ENCODE assay signal across 1 cellular context in genomic region chr16:57185446-57185944, GRCh38.
TF ChIP-seq lines count a peak whose summit lies in the region.

No MANE protein-coding gene starts in this region.

TF ChIP-seq in HepG2, 621 proteins besides CTCF, POLR2A, EP300 and RAD21 (continued from another document and continues in another):
- TF ChIP-seq ZBTB44 (CRISPR knock-in tag; IDR thresholded peaks at IDR 0.05) (0 out of 2 replicates have a peak, but pooled peaks have one; percentile 63), ZNF296 (CRISPR knock-in tag; conservative IDR thresholded peaks at IDR 0.05) (0 out of 2 replicates have a peak, but pooled peaks have one; percentile 51), ZNF644 (CRISPR knock-in tag; IDR thresholded peaks at IDR 0.05; ENCODE audit: low read depth) (no peak), ZNF761 (CRISPR knock-in tag; conservative IDR thresholded peaks at IDR 0.05) (peak; percentile 74; the same call in 1 of the 2 replicates), YEATS2 (CRISPR knock-in tag; IDR thresholded peaks at IDR 0.05; ENCODE audit: borderline replicate concordance) (no peak), SOX5 (CRISPR knock-in tag; IDR thresholded peaks at IDR 0.05; ENCODE audit: borderline replicate concordance) (no peak), PHF21A (CRISPR knock-in tag; IDR thresholded peaks at IDR 0.05) (peak; percentile 70; the same call in 1 of the 2 replicates), ZNF75D (CRISPR knock-in tag; IDR thresholded peaks at IDR 0.05; ENCODE audit: borderline replicate concordance) (peak; percentile 84; the same call in 1 of the 2 replicates), FOXP1 (IDR thresholded peaks at IDR 0.05) (no peak), FOXP1 (CRISPR knock-in tag; IDR thresholded peaks at IDR 0.05) (no peak), SMAD9 (CRISPR knock-in tag; IDR thresholded peaks at IDR 0.05) (no peak), NFYB (CRISPR knock-in tag; IDR thresholded peaks at IDR 0.05) (no peak), ZNF652 (CRISPR knock-in tag; IDR thresholded peaks at IDR 0.05; ENCODE audit: borderline replicate concordance, low read depth) (no peak), NRL (CRISPR knock-in tag; IDR thresholded peaks at IDR 0.05; ENCODE audit: borderline replicate concordance) (peak; percentile 90), STAG1 (CRISPR knock-in tag; IDR thresholded peaks at IDR 0.05) (no peak), MAFK (conservative IDR thresholded peaks at IDR 0.05 in 1 of 2, IDR thresholded peaks at IDR 0.05 in 1 of 2; ENCODE audit: low read length in 2 of 2) (no peak), CREB3 (CRISPR knock-in tag; IDR thresholded peaks at IDR 0.05) (0 out of 2 replicates have a peak, but pooled peaks have one; percentile 3), FOXK2 (IDR thresholded peaks at IDR 0.05) (no peak; the same call in 1 of the 2 replicates), HDAC2 (CRISPR knock-in tag; IDR thresholded peaks at IDR 0.05) (no peak; the same call in 1 of the 2 replicates), ZFP90 (CRISPR knock-in tag; IDR thresholded peaks at IDR 0.05; ENCODE audit: borderline replicate concordance) (no peak; the same call in none of the 2 replicates), ZSCAN12 (CRISPR knock-in tag; IDR thresholded peaks at IDR 0.05) (peak; percentile 72; the same call in 1 of the 2 replicates), ZNF597 (CRISPR knock-in tag; IDR thresholded peaks at IDR 0.05) (no peak), PRMT3 (CRISPR knock-in tag; IDR thresholded peaks at IDR 0.05; ENCODE audit: borderline replicate concordance, low read depth) (no peak), ZNF563 (CRISPR knock-in tag; IDR thresholded peaks at IDR 0.05) (peak; percentile 84), HNF4A (CRISPR knock-in tag; IDR thresholded peaks at IDR 0.05) (no peak), SRY (CRISPR knock-in tag; IDR thresholded peaks at IDR 0.05) (peak; percentile 79), ZNF33A (CRISPR knock-in tag; IDR thresholded peaks at IDR 0.05; ENCODE audit: borderline replicate concordance) (peak; percentile 56; the same call in 1 of the 2 replicates), ZNF431 (CRISPR knock-in tag; IDR thresholded peaks at IDR 0.05; ENCODE audit: borderline replicate concordance, low read depth) (no peak), ZNF598 (CRISPR knock-in tag; IDR thresholded peaks at IDR 0.05; ENCODE audit: borderline replicate concordance) (peak; percentile 79; the same call in 1 of the 2 replicates), FOXC1 (CRISPR knock-in tag; IDR thresholded peaks at IDR 0.05; ENCODE audit: borderline replicate concordance) (0 out of 2 replicates have a peak, but pooled peaks have one; percentile 46), ZIK1 (CRISPR knock-in tag; IDR thresholded peaks at IDR 0.05; ENCODE audit: borderline replicate concordance, low read depth) (no peak), GTF2F1 (IDR thresholded peaks at IDR 0.05; ENCODE audit: low read length) (no peak)
- TF ChIP-seq, protein P1, sequence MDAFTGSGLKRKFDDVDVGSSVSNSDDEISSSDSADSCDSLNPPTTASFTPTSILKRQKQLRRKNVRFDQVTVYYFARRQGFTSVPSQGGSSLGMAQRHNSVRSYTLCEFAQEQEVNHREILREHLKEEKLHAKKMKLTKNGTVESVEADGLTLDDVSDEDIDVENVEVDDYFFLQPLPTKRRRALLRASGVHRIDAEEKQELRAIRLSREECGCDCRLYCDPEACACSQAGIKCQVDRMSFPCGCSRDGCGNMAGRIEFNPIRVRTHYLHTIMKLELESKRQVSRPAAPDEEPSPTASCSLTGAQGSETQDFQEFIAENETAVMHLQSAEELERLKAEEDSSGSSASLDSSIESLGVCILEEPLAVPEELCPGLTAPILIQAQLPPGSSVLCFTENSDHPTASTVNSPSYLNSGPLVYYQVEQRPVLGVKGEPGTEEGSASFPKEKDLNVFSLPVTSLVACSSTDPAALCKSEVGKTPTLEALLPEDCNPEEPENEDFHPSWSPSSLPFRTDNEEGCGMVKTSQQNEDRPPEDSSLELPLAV (CRISPR knock-in tag; conservative IDR thresholded peaks at IDR 0.05; ENCODE audit: low read depth) = no peak
- TF ChIP-seq, protein P2, sequence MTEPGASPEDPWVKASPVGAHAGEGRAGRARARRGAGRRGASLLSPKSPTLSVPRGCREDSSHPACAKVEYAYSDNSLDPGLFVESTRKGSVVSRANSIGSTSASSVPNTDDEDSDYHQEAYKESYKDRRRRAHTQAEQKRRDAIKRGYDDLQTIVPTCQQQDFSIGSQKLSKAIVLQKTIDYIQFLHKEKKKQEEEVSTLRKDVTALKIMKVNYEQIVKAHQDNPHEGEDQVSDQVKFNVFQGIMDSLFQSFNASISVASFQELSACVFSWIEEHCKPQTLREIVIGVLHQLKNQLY (CRISPR knock-in tag; IDR thresholded peaks at IDR 0.05) = no peak
- TF ChIP-seq, protein P3, sequence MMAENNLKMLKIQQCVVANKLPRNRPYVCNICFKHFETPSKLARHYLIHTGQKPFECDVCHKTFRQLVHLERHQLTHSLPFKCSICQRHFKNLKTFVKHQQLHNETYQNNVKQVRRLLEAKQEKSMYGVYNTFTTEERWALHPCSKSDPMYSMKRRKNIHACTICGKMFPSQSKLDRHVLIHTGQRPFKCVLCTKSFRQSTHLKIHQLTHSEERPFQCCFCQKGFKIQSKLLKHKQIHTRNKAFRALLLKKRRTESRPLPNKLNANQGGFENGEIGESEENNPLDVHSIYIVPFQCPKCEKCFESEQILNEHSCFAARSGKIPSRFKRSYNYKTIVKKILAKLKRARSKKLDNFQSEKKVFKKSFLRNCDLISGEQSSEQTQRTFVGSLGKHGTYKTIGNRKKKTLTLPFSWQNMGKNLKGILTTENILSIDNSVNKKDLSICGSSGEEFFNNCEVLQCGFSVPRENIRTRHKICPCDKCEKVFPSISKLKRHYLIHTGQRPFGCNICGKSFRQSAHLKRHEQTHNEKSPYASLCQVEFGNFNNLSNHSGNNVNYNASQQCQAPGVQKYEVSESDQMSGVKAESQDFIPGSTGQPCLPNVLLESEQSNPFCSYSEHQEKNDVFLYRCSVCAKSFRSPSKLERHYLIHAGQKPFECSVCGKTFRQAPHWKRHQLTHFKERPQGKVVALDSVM (CRISPR knock-in tag; IDR thresholded peaks at IDR 0.05) = no peak
- TF ChIP-seq, protein P4, sequence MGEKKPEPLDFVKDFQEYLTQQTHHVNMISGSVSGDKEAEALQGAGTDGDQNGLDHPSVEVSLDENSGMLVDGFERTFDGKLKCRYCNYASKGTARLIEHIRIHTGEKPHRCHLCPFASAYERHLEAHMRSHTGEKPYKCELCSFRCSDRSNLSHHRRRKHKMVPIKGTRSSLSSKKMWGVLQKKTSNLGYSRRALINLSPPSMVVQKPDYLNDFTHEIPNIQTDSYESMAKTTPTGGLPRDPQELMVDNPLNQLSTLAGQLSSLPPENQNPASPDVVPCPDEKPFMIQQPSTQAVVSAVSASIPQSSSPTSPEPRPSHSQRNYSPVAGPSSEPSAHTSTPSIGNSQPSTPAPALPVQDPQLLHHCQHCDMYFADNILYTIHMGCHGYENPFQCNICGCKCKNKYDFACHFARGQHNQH (CRISPR knock-in tag; IDR thresholded peaks at IDR 0.05) = no peak
- TF ChIP-seq, protein P5, sequence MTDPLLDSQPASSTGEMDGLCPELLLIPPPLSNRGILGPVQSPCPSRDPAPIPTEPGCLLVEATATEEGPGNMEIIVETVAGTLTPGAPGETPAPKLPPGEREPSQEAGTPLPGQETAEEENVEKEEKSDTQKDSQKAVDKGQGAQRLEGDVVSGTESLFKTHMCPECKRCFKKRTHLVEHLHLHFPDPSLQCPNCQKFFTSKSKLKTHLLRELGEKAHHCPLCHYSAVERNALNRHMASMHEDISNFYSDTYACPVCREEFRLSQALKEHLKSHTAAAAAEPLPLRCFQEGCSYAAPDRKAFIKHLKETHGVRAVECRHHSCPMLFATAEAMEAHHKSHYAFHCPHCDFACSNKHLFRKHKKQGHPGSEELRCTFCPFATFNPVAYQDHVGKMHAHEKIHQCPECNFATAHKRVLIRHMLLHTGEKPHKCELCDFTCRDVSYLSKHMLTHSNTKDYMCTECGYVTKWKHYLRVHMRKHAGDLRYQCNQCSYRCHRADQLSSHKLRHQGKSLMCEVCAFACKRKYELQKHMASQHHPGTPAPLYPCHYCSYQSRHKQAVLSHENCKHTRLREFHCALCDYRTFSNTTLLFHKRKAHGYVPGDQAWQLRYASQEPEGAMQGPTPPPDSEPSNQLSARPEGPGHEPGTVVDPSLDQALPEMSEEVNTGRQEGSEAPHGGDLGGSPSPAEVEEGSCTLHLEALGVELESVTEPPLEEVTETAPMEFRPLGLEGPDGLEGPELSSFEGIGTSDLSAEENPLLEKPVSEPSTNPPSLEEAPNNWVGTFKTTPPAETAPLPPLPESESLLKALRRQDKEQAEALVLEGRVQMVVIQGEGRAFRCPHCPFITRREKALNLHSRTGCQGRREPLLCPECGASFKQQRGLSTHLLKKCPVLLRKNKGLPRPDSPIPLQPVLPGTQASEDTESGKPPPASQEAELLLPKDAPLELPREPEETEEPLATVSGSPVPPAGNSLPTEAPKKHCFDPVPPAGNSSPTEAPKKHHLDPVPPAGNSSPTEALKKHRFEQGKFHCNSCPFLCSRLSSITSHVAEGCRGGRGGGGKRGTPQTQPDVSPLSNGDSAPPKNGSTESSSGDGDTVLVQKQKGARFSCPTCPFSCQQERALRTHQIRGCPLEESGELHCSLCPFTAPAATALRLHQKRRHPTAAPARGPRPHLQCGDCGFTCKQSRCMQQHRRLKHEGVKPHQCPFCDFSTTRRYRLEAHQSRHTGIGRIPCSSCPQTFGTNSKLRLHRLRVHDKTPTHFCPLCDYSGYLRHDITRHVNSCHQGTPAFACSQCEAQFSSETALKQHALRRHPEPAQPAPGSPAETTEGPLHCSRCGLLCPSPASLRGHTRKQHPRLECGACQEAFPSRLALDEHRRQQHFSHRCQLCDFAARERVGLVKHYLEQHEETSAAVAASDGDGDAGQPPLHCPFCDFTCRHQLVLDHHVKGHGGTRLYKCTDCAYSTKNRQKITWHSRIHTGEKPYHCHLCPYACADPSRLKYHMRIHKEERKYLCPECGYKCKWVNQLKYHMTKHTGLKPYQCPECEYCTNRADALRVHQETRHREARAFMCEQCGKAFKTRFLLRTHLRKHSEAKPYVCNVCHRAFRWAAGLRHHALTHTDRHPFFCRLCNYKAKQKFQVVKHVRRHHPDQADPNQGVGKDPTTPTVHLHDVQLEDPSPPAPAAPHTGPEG (CRISPR knock-in tag; IDR thresholded peaks at IDR 0.05) = no peak; the same call in 1 of the 2 replicates
- TF ChIP-seq, protein P6, sequence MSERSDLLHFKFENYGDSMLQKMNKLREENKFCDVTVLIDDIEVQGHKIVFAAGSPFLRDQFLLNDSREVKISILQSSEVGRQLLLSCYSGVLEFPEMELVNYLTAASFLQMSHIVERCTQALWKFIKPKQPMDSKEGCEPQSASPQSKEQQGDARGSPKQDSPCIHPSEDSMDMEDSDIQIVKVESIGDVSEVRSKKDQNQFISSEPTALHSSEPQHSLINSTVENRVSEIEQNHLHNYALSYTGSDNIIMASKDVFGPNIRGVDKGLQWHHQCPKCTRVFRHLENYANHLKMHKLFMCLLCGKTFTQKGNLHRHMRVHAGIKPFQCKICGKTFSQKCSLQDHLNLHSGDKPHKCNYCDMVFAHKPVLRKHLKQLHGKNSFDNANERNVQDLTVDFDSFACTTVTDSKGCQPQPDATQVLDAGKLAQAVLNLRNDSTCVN (CRISPR knock-in tag; IDR thresholded peaks at IDR 0.05; ENCODE audit: borderline replicate concordance) = peak; percentile 44; the same call in 1 of the 2 replicates
